In the genomic region with DNA sequence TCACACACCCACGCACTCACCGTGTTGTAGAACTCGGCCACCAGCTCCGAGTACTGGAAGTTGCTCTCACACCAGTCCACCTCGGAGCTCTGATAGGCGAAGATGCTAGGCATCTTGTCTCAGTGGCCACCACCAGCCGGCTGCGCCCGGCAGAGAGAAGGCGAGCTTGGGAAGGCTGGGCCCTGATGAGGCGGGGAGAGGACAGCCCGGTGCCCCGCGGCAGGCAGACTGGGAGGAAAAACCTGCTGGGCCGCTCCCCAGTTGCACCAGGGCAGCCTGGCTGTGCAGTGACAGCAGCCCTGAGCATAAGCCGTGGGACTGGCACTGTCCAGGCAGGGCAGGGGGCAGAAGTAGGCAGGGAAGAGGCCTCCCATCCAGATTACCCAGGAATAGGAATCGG, we compare ENCODE assay signal across 22 cellular contexts. TPM values are rescaled to one million over a fixed set of nuclear protein-coding genes. Genes with fewer than 3 reads are reported as not detected.
DNase-seq lines count a peak whose midpoint lies in the region; ATAC-seq and TF ChIP-seq lines count a peak whose summit lies in the region.
"Had no signal": no experiment of that assay in that cellular context is flagged by ENCODE, and none has a peak within 500 bp of the region (broad histone marks: within the 10 kb centered on the region; RNA-seq: fewer than 3 reads in every experiment).

A gene with protein sequence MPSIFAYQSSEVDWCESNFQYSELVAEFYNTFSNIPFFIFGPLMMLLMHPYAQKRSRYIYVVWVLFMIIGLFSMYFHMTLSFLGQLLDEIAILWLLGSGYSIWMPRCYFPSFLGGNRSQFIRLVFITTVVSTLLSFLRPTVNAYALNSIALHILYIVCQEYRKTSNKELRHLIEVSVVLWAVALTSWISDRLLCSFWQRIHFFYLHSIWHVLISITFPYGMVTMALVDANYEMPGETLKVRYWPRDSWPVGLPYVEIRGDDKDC (minus strand): TSS at position 174 of the 400 bp plus-strand sequence. CDS start 61 bp downstream, at position 113.

- no peak within 1 kb of the TSS for H2AFZ ChIP-seq in GM23338

- H3K79me2 ChIP-seq in GM23338 (replicated peaks; ENCODE audit: insufficient read depth) = no peaks in the 10 kb centered on the region

- H3K36me3 ChIP-seq in GM23338 (ENCODE audit: insufficient read depth) = no peaks in the 10 kb centered on the region
- H3K36me3 ChIP-seq in Panc1 (ENCODE audit: control insufficient read depth, insufficient read depth, low read length) = no peaks in the 10 kb centered on the region
- H3K36me3 ChIP-seq: BLaER1 had no signal

- no peak within 1 kb of the TSS for H3K27ac Mint-ChIP-seq in GM23338
- H3K27ac Mint-ChIP-seq: CD4-positive, alpha-beta memory T cell had no signal

- H3K9me3 Mint-ChIP-seq in GM23338 = peaks cover 63% of the 10 kb centered on the region
- H3K9me3 Mint-ChIP-seq: CD4-positive, alpha-beta memory T cell had no signal

- TF ChIP-seq CTCF in GM23338 (conservative IDR thresholded peaks at IDR 0.05; ENCODE audit: low read depth in 2 of 2) (no peak), Panc1 (IDR thresholded peaks at IDR 0.05) (no peak), lower leg skin (IDR thresholded peaks at IDR 0.05) (no peak)

- H3K4me3 ChIP-seq in GM23338 (no peak within 1 kb of the TSS), Panc1 (ENCODE audit: low read depth in 2 of 2, low read length in 2 of 2) (no peak within 1 kb of the TSS), lower leg skin (ENCODE audit: low read depth, poor library complexity, severe bottlenecking) (no peak within 1 kb of the TSS)
- H3K4me3 ChIP-seq: BLaER1 had no signal

- no peaks in the 10 kb centered on the region for H3K9me2 ChIP-seq in GM23338 (ENCODE audit: insufficient read depth)

- CTCF ChIA-PET in Panc1 (lab: Charles Lee) = interaction anchor here (1.0 kb wide), 1 partner anchor 8 kb away, joined by 5 read pairs; no protein-coding TSS in a partner anchor

- POLR2A ChIA-PET in Panc1 (lab: Charles Lee) = interaction anchor here (0.5 kb wide), 1 partner anchor 45 kb away, joined by 3 read pairs; no protein-coding TSS in a partner anchor

- ATAC-seq in GM23338 (no peak), Panc1 (0 out of 2 replicates have a peak, but pooled peaks have one; percentile 38), HG03432 (IDR thresholded peaks at IDR 0.05; ENCODE audit: unreplicated experiment) (no peak), HG02973 (IDR thresholded peaks at IDR 0.05; ENCODE audit: unreplicated experiment) (no peak)

- H3K27ac ChIP-seq in GM23338 (ENCODE audit: low read depth) (no peak within 1 kb of the TSS), Panc1 (ENCODE audit: low read length) (no peak within 1 kb of the TSS)
- H3K27ac ChIP-seq: BLaER1 had no signal

- H3K4me1 Mint-ChIP-seq in GM23338 = no peaks in the 10 kb centered on the region

- H3K36me3 Mint-ChIP-seq in GM23338 (ENCODE audit: low read depth) = no peaks in the 10 kb centered on the region
- H3K36me3 Mint-ChIP-seq: CD4-positive, alpha-beta memory T cell had no signal

- TF ChIP-seq POLR2A in lower leg skin (IDR thresholded peaks at IDR 0.05) = no peak

- no peak within 1 kb of the TSS for H3K4me2 ChIP-seq in GM23338
- H3K4me2 ChIP-seq: BLaER1 had no signal

- no peaks in the 10 kb centered on the region for H4K20me1 ChIP-seq in GM23338 (replicated peaks; ENCODE audit: insufficient read depth)
- H4K20me1 ChIP-seq: BLaER1 had no signal

- in situ Hi-C loops in Panc1 (cut with HindIII; ENCODE audit: low pct_unique_long_range_greater_than_20kb, low sequenced_read_pairs) = no loop called here

- DNase-seq in GM23338 (ENCODE audit: low spot score) (peak; percentile 20), Panc1 (ENCODE audit: low read depth, low spot score) (no peak), lower leg skin (ENCODE audit: low spot score in 2 of 2) (peak in 1 of 2 donors; percentile 15), ureter (ENCODE audit: low spot score) (peak; percentile 48), inferior parietal cortex (ENCODE audit: extremely low spot score) (no peak)
- DNase-seq: CD4-positive, alpha-beta memory T cell; DMS153; GF-D8; KBM-7; NCI-H1105 treated with DMSO at 0.1 percent for 48 hours; NCI-H2029 treated with DMSO at 0.1 percent for 48 hours; NCI-H2171; NCI-H345; NCI-H524; NCI-H774; Right ventricle myocardium superior; SW 1271 had no signal

- intact Hi-C loops in Panc1 (cut with micrococcal nuclease; ENCODE audit: unreplicated experiment) (no loop called here), lower leg skin (cut with DNase I; ENCODE audit: low total_unique reads) (no loop called here)

- no TSS peak for BruUV-seq in Panc1 (replicated peaks; lab: Mats Ljungman, UMichigan)

- no peaks in the 10 kb centered on the region for H3K9me3 ChIP-seq in Panc1 (ENCODE audit: control insufficient read depth, insufficient read depth, low read depth, low read length)
- H3K9me3 ChIP-seq: BLaER1, Caco-2 had no signal

- WGBS in lower leg skin, 2 donors = 52 to 58% methylated on average over 14 to 17 of the region's 17 CpGs

- H3F3A ChIP-seq in GM23338 (replicated peaks; ENCODE audit: low read depth) = no peaks in the 10 kb centered on the region

- H3K27me3 Mint-ChIP-seq in GM23338 (ENCODE audit: insufficient read depth, low read depth, poor library complexity) = peaks cover 2% of the 10 kb centered on the region
- H3K27me3 Mint-ChIP-seq: CD4-positive, alpha-beta memory T cell had no signal

- H3K4me1 ChIP-seq in GM23338 (ENCODE audit: insufficient read depth) = no peaks in the 10 kb centered on the region
- no peaks in the 10 kb centered on the region for H3K4me1 ChIP-seq in Panc1 (ENCODE audit: control insufficient read depth, insufficient read depth, low read length)
- H3K4me1 ChIP-seq: BLaER1, Caco-2 had no signal

- H3K27me3 ChIP-seq in GM23338 (ENCODE audit: insufficient read depth) (no peaks in the 10 kb centered on the region), Panc1 (ENCODE audit: control insufficient read depth, insufficient read depth, low read length) (no peaks in the 10 kb centered on the region)
- H3K27me3 ChIP-seq: BLaER1 had no signal

- no peak within 1 kb of the TSS for H3K4me3 Mint-ChIP-seq in GM23338
- H3K4me3 Mint-ChIP-seq: CD4-positive, alpha-beta memory T cell had no signal

TF ChIP-seq in GM23338, 12 proteins besides CTCF, POLR2A, EP300 and RAD21 (continues in another document):
- TF ChIP-seq EZH2phosphoT487 (IDR thresholded peaks at IDR 0.05; ENCODE audit: unreplicated experiment) = no peak
- TF ChIP-seq, protein P1, sequence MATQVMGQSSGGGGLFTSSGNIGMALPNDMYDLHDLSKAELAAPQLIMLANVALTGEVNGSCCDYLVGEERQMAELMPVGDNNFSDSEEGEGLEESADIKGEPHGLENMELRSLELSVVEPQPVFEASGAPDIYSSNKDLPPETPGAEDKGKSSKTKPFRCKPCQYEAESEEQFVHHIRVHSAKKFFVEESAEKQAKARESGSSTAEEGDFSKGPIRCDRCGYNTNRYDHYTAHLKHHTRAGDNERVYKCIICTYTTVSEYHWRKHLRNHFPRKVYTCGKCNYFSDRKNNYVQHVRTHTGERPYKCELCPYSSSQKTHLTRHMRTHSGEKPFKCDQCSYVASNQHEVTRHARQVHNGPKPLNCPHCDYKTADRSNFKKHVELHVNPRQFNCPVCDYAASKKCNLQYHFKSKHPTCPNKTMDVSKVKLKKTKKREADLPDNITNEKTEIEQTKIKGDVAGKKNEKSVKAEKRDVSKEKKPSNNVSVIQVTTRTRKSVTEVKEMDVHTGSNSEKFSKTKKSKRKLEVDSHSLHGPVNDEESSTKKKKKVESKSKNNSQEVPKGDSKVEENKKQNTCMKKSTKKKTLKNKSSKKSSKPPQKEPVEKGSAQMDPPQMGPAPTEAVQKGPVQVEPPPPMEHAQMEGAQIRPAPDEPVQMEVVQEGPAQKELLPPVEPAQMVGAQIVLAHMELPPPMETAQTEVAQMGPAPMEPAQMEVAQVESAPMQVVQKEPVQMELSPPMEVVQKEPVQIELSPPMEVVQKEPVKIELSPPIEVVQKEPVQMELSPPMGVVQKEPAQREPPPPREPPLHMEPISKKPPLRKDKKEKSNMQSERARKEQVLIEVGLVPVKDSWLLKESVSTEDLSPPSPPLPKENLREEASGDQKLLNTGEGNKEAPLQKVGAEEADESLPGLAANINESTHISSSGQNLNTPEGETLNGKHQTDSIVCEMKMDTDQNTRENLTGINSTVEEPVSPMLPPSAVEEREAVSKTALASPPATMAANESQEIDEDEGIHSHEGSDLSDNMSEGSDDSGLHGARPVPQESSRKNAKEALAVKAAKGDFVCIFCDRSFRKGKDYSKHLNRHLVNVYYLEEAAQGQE (IDR thresholded peaks at IDR 0.05; ENCODE audit: unreplicated experiment) = no peak
- TF ChIP-seq EZH2 (IDR thresholded peaks at IDR 0.05; ENCODE audit: low read depth, unreplicated experiment) = no peak
- no peak for TF ChIP-seq ZNF331 (CRISPR knock-in tag; IDR thresholded peaks at IDR 0.05; ENCODE audit: low read depth)
- TF ChIP-seq NANOG (IDR thresholded peaks at IDR 0.05; ENCODE audit: borderline replicate concordance) = no peak

RNA-seq across cellular contexts. Expression of the gene that starts here (rescaled TPM):
- not detected in 2 replicates for total RNA-seq in GM23338 (2014; rRNA removed; shearing (Covaris generic))
- polyA plus RNA-seq in GM23338 (2016; fragmentation: Nextera tagmentation; extraction: Ambion mirVana) = not detected in 2 replicates
- total RNA-seq in Panc1 (2021; ENCODE audit: unreplicated experiment) (not detected), lower leg skin (100 to 1,000 TPM in 1 of 4 donors, 10 to 100 TPM in 3; 56.9 to 135 (median 86.2) TPM), ureter (not detected)
- polyA plus RNA-seq in Panc1 (2012; ENCODE audit: insufficient read length) = not detected
- total RNA-seq: Caco-2, Right ventricle myocardium superior, RPMI7951 had no signal

Comparison
In these comparisons a context has a peak if more than half of its experiments do, and no peak if none do; other contexts are left out.
1. RNA of the gene that starts here (total RNA-seq): 56.9 to 135 TPM in lower leg skin; not detected in GM23338, not detected in Panc1 (single experiment) and not detected in ureter (single experiment); every median in the first group is over 10 times any median in the second.
2. Peak in DNase-seq in GM23338; RNA of the gene not detected or under 1 TPM.
3. Peak in ATAC-seq in Panc1; RNA of the gene not detected or under 1 TPM.
4. Peak in DNase-seq in ureter; RNA of the gene not detected or under 1 TPM.